11 cellular contexts compared by ENCODE assay signal in genomic region chr4:102623622-102624021, GRCh38.
DNase-seq lines count a peak whose midpoint lies in the region; ATAC-seq, FAIRE-seq and TF ChIP-seq lines count a peak whose summit lies in the region.
"Had no signal": no experiment of that assay in that cellular context is flagged by ENCODE, and none has a peak within 500 bp of the region (broad histone marks: within the 10 kb centered on the region; RNA-seq: fewer than 3 reads in every experiment).

No MANE protein-coding gene starts in this region.

- no peak for TF ChIP-seq EP300 in GM12878 (IDR thresholded peaks at IDR 0.05; ENCODE audit: borderline replicate concordance in 1 of 2, control insufficient read depth in 1 of 2, low read depth in 2 of 2, low read length in 2 of 2)

- no peak overlapping the region for H3K27ac Mint-ChIP-seq in activated CD4-positive, alpha-beta T cell treated with anti-CD3 and anti-CD28 coated beads for 36 hours

- no peak overlapping the region for H4K8ac ChIP-seq in neuronal stem cell (ENCODE audit: low read depth, low read length)

- H3K18ac ChIP-seq in neuronal stem cell (ENCODE audit: low read length) = no peak overlapping the region

- H3K27ac ChIP-seq in GM12878 (ENCODE audit: control insufficient read depth, insufficient read depth) = no peak overlapping the region
- H3K27ac ChIP-seq in neuronal stem cell (replicated peaks; ENCODE audit: low read length) = no peak overlapping the region
- H3K27ac ChIP-seq: right atrium auricular region, tibial nerve had no signal

- no peak overlapping the region for H2BK5ac ChIP-seq in neuronal stem cell (ENCODE audit: low read length)

- intact Hi-C loops in GM12878 (cut with micrococcal nuclease; ENCODE audit: unreplicated experiment) = loop anchor here (10.0 kb wide), 2 partner anchors 171 to 279 kb away; partner anchors contain the start of gene SLC39A8
- intact Hi-C loops in activated CD4-positive, alpha-beta T cell treated with anti-CD3 and anti-CD28 coated beads for 36 hours (cut with DNase I, micrococcal nuclease) = no loop called here

- H3K4me3 Mint-ChIP-seq in activated CD4-positive, alpha-beta T cell treated with anti-CD3 and anti-CD28 coated beads for 36 hours = no peak overlapping the region

- H2AFZ ChIP-seq in GM12878 (ENCODE audit: control insufficient read depth, low read depth, low read length) (no peak overlapping the region), neuronal stem cell (ENCODE audit: low read length) (peak overlapping the region; percentile 54)

- 97% methylated on average over 5 of the region's 5 CpGs for WGBS in GM12878 (ENCODE audit: insufficient coverage, insufficient replicate concordance, low lambda C conversion rate, missing lambda C conversion rate)
- no CpG with 5 or more reads among the region's 5 CpGs for WGBS in neuronal stem cell (ENCODE audit: extremely low coverage in 2 of 2, insufficient read length in 2 of 2, insufficient replicate concordance in 1 of 2), 2 donors

- H3K9me3 Mint-ChIP-seq in activated CD4-positive, alpha-beta T cell treated with anti-CD3 and anti-CD28 coated beads for 36 hours (ENCODE audit: low read depth) = no peaks in the 10 kb centered on the region

- TF ChIP-seq CTCF in GM12878 (IDR thresholded peaks at IDR 0.05 in 2 of 3, conservative IDR thresholded peaks at IDR 0.05 in 1 of 3; ENCODE audit: control insufficient read depth in 2 of 3, extremely low read depth in 1 of 3, insufficient read depth in 1 of 3, low read depth in 3 of 3, low read length in 3 of 3) = peak in 2 of 3 experiments; percentile 14 to 15; a peak in 2 of 6 replicates

- POLR2A ChIA-PET in GM12878 (lab: Charles Lee) = interaction anchor here (0.9 kb wide), 1 partner anchor 468 kb away, joined by 4 read pairs; no protein-coding TSS in a partner anchor
- POLR2A ChIA-PET in activated CD4-positive, alpha-beta T cell treated with anti-CD3 and anti-CD28 coated beads for 36 hours (lab: Charles Lee) = no interaction called here

- H3K4me1 Mint-ChIP-seq in activated CD4-positive, alpha-beta T cell treated with anti-CD3 and anti-CD28 coated beads for 36 hours = peaks cover 60% of the 10 kb centered on the region

- no peak overlapping the region for H3K4ac ChIP-seq in neuronal stem cell (ENCODE audit: low read length)

- no peaks in the 10 kb centered on the region for H3K79me2 ChIP-seq in GM12878 (ENCODE audit: control insufficient read depth, insufficient read depth, low read length)

- H3K79me1 ChIP-seq in neuronal stem cell (ENCODE audit: low read depth, low read length) = no peaks in the 10 kb centered on the region

- H3K36me3 ChIP-seq in GM12878 (ENCODE audit: control insufficient read depth in 2 of 2, insufficient read depth in 2 of 2, low read length in 1 of 2) (no peaks in the 10 kb centered on the region), neuronal stem cell (replicated peaks in 1 of 2; ENCODE audit: control insufficient read depth in 2 of 2, insufficient read depth in 2 of 2, low read length in 2 of 2) (no peaks in the 10 kb centered on the region)
- H3K36me3 ChIP-seq: right atrium auricular region, tibial nerve had no signal

- CTCF ChIA-PET in GM12878 (lab: Yijun Ruan, JAX) = interaction anchor here (0.9 to 2.3 kb wide), 11 partner anchors 9 to 469 kb away, joined by 3 to 16 read pairs (median 4); no protein-coding TSS in a partner anchor
- CTCF ChIA-PET in activated CD4-positive, alpha-beta T cell treated with anti-CD3 and anti-CD28 coated beads for 36 hours (lab: Charles Lee) = no interaction called here

- H3K9ac ChIP-seq in GM12878 (ENCODE audit: control insufficient read depth, insufficient read depth, low read length) (no peak overlapping the region), neuronal stem cell (ENCODE audit: low read depth, low read length, poor library complexity) (no peak overlapping the region)

- no peak for TF ChIP-seq RAD21 in GM12878 (IDR thresholded peaks at IDR 0.05; ENCODE audit: insufficient read depth, low read depth, low read length)

- H3K9me3 ChIP-seq in GM12878 (replicated peaks; ENCODE audit: control insufficient read depth, insufficient read depth, low read length) = no peaks in the 10 kb centered on the region
- no peaks in the 10 kb centered on the region for H3K9me3 ChIP-seq in neuronal stem cell (replicated peaks in 1 of 2; ENCODE audit: control insufficient read depth in 2 of 2, insufficient read depth in 1 of 2, low read depth in 1 of 2, low read length in 2 of 2)
- H3K9me3 ChIP-seq: right atrium auricular region, tibial nerve had no signal

- H3K4me2 ChIP-seq in GM12878 (ENCODE audit: control insufficient read depth, insufficient read depth) = no peak overlapping the region
- no peak overlapping the region for H3K4me2 ChIP-seq in neuronal stem cell (ENCODE audit: insufficient read depth, low read length, poor library complexity, severe bottlenecking)

- RAD21 ChIA-PET in GM12878 (lab: Charles Lee; ENCODE audit: unreplicated experiment) = interaction anchor here (0.9 to 1.9 kb wide), 6 partner anchors 77 to 476 kb away, joined by 3 to 7 read pairs (median 4); partner anchors contain the start of gene BDH2

- peaks cover 4% of the 10 kb centered on the region for H3K36me3 Mint-ChIP-seq in activated CD4-positive, alpha-beta T cell treated with anti-CD3 and anti-CD28 coated beads for 36 hours (ENCODE audit: low read depth)

- ATAC-seq in GM12878 (no peak), HG02938 (IDR thresholded peaks at IDR 0.05; ENCODE audit: unreplicated experiment) (no peak)
- no peak for ATAC-seq in activated CD4-positive, alpha-beta T cell treated with anti-CD3 and anti-CD28 coated beads for 36 hours

- no peak overlapping the region for H4K91ac ChIP-seq in neuronal stem cell (ENCODE audit: low read depth, low read length, poor library complexity)

- no TSS peak for BruUV-seq in GM12878 (replicated peaks; lab: Mats Ljungman, UMichigan)

- H3K23ac ChIP-seq in neuronal stem cell (ENCODE audit: low read depth, low read length, poor library complexity) = no peak overlapping the region

- in situ Hi-C loops in GM12878 (cut with MboI) = loop anchor here (5.0 to 10.0 kb wide), 3 partner anchors 176 to 471 kb away; partner anchors contain the start of gene BDH2

- FAIRE-seq in GM12878 (lab: Jason Lieb, UNC) = no peak
- FAIRE-seq: frontal cortex had no signal

- H3K4me3 ChIP-seq in GM12878 (no peak overlapping the region), neuronal stem cell (ENCODE audit: low read length in 2 of 2) (no peak overlapping the region)
- H3K4me3 ChIP-seq: right atrium auricular region, tibial nerve had no signal

- H3K14ac ChIP-seq in neuronal stem cell (ENCODE audit: low read length) = no peak overlapping the region

- peaks cover 3% of the 10 kb centered on the region; the same call in 1 of the 2 replicates for H3K4me1 ChIP-seq in GM12878 (ENCODE audit: control insufficient read depth, insufficient read depth, low read length)
- H3K4me1 ChIP-seq in neuronal stem cell (ENCODE audit: control insufficient read depth in 2 of 2, insufficient read depth in 1 of 2, low read depth in 1 of 2, low read length in 2 of 2) = peaks cover 0 to 13% of the 10 kb centered on the region in 2 donors

- TF ChIP-seq POLR2A in GM12878 (IDR thresholded peaks at IDR 0.05; ENCODE audit: low read depth, low read length) = no peak

- H2AK5ac ChIP-seq in neuronal stem cell (ENCODE audit: low read depth, low read length) = no peak overlapping the region

- no peaks in the 10 kb centered on the region for H3K27me3 Mint-ChIP-seq in activated CD4-positive, alpha-beta T cell treated with anti-CD3 and anti-CD28 coated beads for 36 hours

- H4K20me1 ChIP-seq in GM12878 (ENCODE audit: control insufficient read depth, insufficient read depth) = no peaks in the 10 kb centered on the region

- no peak overlapping the region for H2BK120ac ChIP-seq in neuronal stem cell (ENCODE audit: low read depth, low read length)

- no peak overlapping the region for H2BK15ac ChIP-seq in neuronal stem cell (ENCODE audit: low read length)

- no peak overlapping the region for H2BK12ac ChIP-seq in neuronal stem cell (ENCODE audit: low read length)

- no peaks in the 10 kb centered on the region for H3K27me3 ChIP-seq in GM12878 (replicated peaks in 1 of 2; ENCODE audit: control insufficient read depth in 2 of 2, insufficient read depth in 2 of 2, low read length in 1 of 2)
- no peaks in the 10 kb centered on the region for H3K27me3 ChIP-seq in neuronal stem cell (ENCODE audit: control insufficient read depth in 3 of 3, insufficient read depth in 3 of 3, low read depth in 1 of 3, low read length in 3 of 3)
- H3K27me3 ChIP-seq: right atrium auricular region, tibial nerve had no signal

- SMC1A ChIA-PET in GM12878 (lab: Charles Lee; ENCODE audit: uncharacterized antibody, unreplicated experiment) = interaction anchor here (0.6 to 4.5 kb wide), 13 partner anchors 45 to 662 kb away, joined by 3 to 39 read pairs (median 4); no protein-coding TSS in a partner anchor

- DNase-seq in NCI-H1417 (lab: John Stamatoyannopoulos, UW) (peak; percentile 9 to 84 (median 65)), NCI-H1417 treated with DMSO at 0.1 percent for 48 hours (lab: John Stamatoyannopoulos, UW) (no peak), M059J (ENCODE audit: low read depth) (peak; percentile 52), GM12878 (ENCODE audit: low read depth, low spot score) (no peak), neuronal stem cell (ENCODE audit: low spot score) (no peak), AG08395 (ENCODE audit: low spot score) (no peak)
- no peak for DNase-seq in activated CD4-positive, alpha-beta T cell treated with anti-CD3 and anti-CD28 coated beads for 36 hours

TF ChIP-seq in GM12878, 131 proteins besides CTCF, POLR2A, EP300 and RAD21 (continues in another document):
- TF ChIP-seq BACH1 (IDR thresholded peaks at IDR 0.05; ENCODE audit: borderline replicate concordance) = no peak
- no peak for TF ChIP-seq JUND (IDR thresholded peaks at IDR 0.05; ENCODE audit: low read depth, low read length)
- no peak for TF ChIP-seq EED (IDR thresholded peaks at IDR 0.05; ENCODE audit: low read depth)
- TF ChIP-seq POU2F2 (IDR thresholded peaks at IDR 0.05; ENCODE audit: borderline replicate concordance, low read depth, low read length) = no peak
- no peak for TF ChIP-seq RUNX3 (IDR thresholded peaks at IDR 0.05; ENCODE audit: low read length)
- TF ChIP-seq SMARCA5 (IDR thresholded peaks at IDR 0.05) = no peak
- TF ChIP-seq BCL3 (IDR thresholded peaks at IDR 0.05; ENCODE audit: borderline replicate concordance, insufficient read depth, low read depth, low read length, poor library complexity, severe bottlenecking) = no peak

Comparison
In these comparisons a context has a peak if more than half of its experiments do, and no peak if none do; other contexts are left out.
1. DNase-seq: peak in NCI-H1417 (3 of 3) and M059J (single experiment); none in NCI-H1417 treated with DMSO at 0.1 percent for 48 hours (single experiment), GM12878 (single experiment), neuronal stem cell (single experiment), AG08395 (single experiment) and activated CD4-positive, alpha-beta T cell treated with anti-CD3 and anti-CD28 coated beads for 36 hours (single experiment).